Comparison of ENCODE assay signal across 11 cellular contexts in the genomic region with DNA sequence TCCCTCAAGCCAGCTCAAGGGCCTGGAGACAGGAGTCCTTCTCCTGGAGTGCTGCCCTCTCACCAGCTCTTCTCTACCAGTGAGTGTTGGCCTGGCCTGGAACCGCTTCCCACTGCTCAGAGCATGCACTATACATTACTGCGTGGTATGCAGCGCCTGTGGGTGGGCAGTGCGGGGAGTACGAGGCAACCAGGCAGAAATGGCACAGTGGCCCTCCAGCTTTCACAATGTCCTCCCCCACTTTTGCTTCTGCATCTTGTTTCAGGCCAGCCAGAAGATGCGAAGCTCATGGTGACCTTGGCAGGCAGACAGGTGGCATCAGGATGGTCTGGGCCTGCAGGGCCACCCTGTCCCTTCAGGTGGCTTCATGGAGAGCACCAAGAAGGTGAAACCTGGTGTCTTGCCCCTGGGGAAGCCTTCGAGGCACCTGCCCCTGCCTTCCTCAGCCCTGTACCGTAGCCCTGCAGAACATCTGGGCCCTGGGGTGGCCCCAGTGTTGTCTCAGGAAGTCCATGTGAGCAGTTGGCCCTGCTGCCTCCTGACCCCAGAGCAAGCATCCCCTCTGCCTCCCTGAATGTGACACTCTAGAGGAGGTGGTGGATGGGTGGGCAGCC. TPM values are rescaled to one million over a fixed set of nuclear protein-coding genes. Genes with fewer than 3 reads are reported as not detected.
DNase-seq lines count a peak whose midpoint lies in the region; ATAC-seq and TF ChIP-seq lines count a peak whose summit lies in the region.
"Had no signal": no experiment of that assay in that cellular context is flagged by ENCODE, and none has a peak within 500 bp of the region (broad histone marks: within the 10 kb centered on the region; RNA-seq: fewer than 3 reads in every experiment).

No MANE protein-coding gene starts in this region.

- intact Hi-C loops in OCI-LY7 (cut with micrococcal nuclease; ENCODE audit: unreplicated experiment) (loop anchor here (2.0 kb wide), 1 partner anchor 26 kb away; no protein-coding TSS in a partner anchor), heart left ventricle (cut with DNase I) (no loop called here)

- peaks cover 48% of the 10 kb centered on the region for H3K4me1 Mint-ChIP-seq in activated CD8-positive, alpha-beta memory T cell treated with anti-CD3 and anti-CD28 coated beads, Interleukin-2, amount 10 ng/mL, durations not matched to agents 7 days and 5 days
- peaks cover 56% of the 10 kb centered on the region for H3K4me1 Mint-ChIP-seq in stimulated activated effector memory CD8-positive, alpha-beta T cell treated with anti-CD3 and anti-CD28 coated beads, Interleukin-12 subunit alpha, Interleukin-12 subunit beta, amount 100 ng/mL, for 72 hours

- peak; percentile 41 for DNase-seq in activated CD8-positive, alpha-beta memory T cell treated with anti-CD3 and anti-CD28 coated beads, Interleukin-2, amount 10 ng/mL, durations not matched to agents 7 days and 5 days
- no peak for DNase-seq in activated CD8-positive, alpha-beta memory T cell treated with anti-CD3 and anti-CD28 coated beads for 24 hours
- peak; percentile 61 for DNase-seq in OCI-LY7 (ENCODE audit: low spot score)
- peak in 3 of 5 donors; percentile 1 to 29 (median 12) for DNase-seq in heart left ventricle
- no peak for DNase-seq in stimulated activated effector memory CD8-positive, alpha-beta T cell treated with anti-CD3 and anti-CD28 coated beads, Interleukin-12 subunit alpha, Interleukin-12 subunit beta, amount 100 ng/mL, for 72 hours (ENCODE audit: low spot score in 2 of 2)
- no peak for DNase-seq in GM10266 (ENCODE audit: extremely low spot score)
- no peak for DNase-seq in stimulated activated CD4-positive, alpha-beta T cell treated with anti-CD3 and anti-CD28 coated beads, Interleukin-2, amount 100 ng/mL, for 48 hours
- DNase-seq in NCI-H1436 treated with DMSO at 0.1 percent for 48 hours (lab: John Stamatoyannopoulos, UW): no peak
- DNase-seq: Karpas-422; stimulated activated CD4-positive, alpha-beta T cell treated with anti-CD3 and anti-CD28 coated beads, Interleukin-12 subunit alpha, Interleukin-12 subunit beta, amount 100 ng/mL, for 4 hours had no signal

- H3K9me2 ChIP-seq in OCI-LY7 (ENCODE audit: insufficient read depth, low read length): no peaks in the 10 kb centered on the region

- peak overlapping the region; percentile 80 for H3K27ac Mint-ChIP-seq in activated CD8-positive, alpha-beta memory T cell treated with anti-CD3 and anti-CD28 coated beads, Interleukin-2, amount 10 ng/mL, durations not matched to agents 7 days and 5 days
- H3K27ac Mint-ChIP-seq in stimulated activated effector memory CD8-positive, alpha-beta T cell treated with anti-CD3 and anti-CD28 coated beads, Interleukin-12 subunit alpha, Interleukin-12 subunit beta, amount 100 ng/mL, for 72 hours: peak overlapping the region; percentile 84

- H3K27me3 Mint-ChIP-seq in activated CD8-positive, alpha-beta memory T cell treated with anti-CD3 and anti-CD28 coated beads, Interleukin-2, amount 10 ng/mL, durations not matched to agents 7 days and 5 days: peaks cover 7% of the 10 kb centered on the region

- H3K27me3 ChIP-seq in heart left ventricle: peaks cover 17 to 56% (median 34%) of the 10 kb centered on the region in 9 donors
- H3K27me3 ChIP-seq: ascending aorta had no signal

- H3K4me3 Mint-ChIP-seq in activated CD8-positive, alpha-beta memory T cell treated with anti-CD3 and anti-CD28 coated beads, Interleukin-2, amount 10 ng/mL, durations not matched to agents 7 days and 5 days: no peak overlapping the region
- H3K4me3 Mint-ChIP-seq in stimulated activated effector memory CD8-positive, alpha-beta T cell treated with anti-CD3 and anti-CD28 coated beads, Interleukin-12 subunit alpha, Interleukin-12 subunit beta, amount 100 ng/mL, for 72 hours: peak overlapping the region; percentile 87

- H3K4me3 ChIP-seq in OCI-LY7 (ENCODE audit: low read depth, low read length, poor library complexity, severe bottlenecking): peak overlapping the region; percentile 14
- H3K4me3 ChIP-seq in heart left ventricle: no peak overlapping the region

- TF ChIP-seq POLR2A in heart left ventricle (IDR thresholded peaks at IDR 0.05): no peak

- H3K27ac ChIP-seq in OCI-LY7 (ENCODE audit: low read depth, low read length, poor library complexity, severe bottlenecking) (peak overlapping the region; percentile 46), heart left ventricle (peak overlapping the region in 1 of 12 donors; percentile 30)
- H3K27ac ChIP-seq: ascending aorta had no signal

- BruUV-seq in OCI-LY7 (replicated peaks; lab: Mats Ljungman, UMichigan): no TSS peak

- H3K4me1 ChIP-seq in OCI-LY7 (ENCODE audit: insufficient read depth, low read length, poor library complexity, severe bottlenecking) (peaks cover 18% of the 10 kb centered on the region), heart left ventricle (peaks cover 0 to 17% (median 0%) of the 10 kb centered on the region in 12 donors)

- H3K36me3 ChIP-seq in OCI-LY7 (ENCODE audit: insufficient read depth, low read length) (no peaks in the 10 kb centered on the region), heart left ventricle (no peaks in the 10 kb centered on the region)
- H3K36me3 ChIP-seq: ascending aorta had no signal

- CTCF ChIA-PET in activated CD8-positive, alpha-beta memory T cell treated with anti-CD3 and anti-CD28 coated beads, Interleukin-2, amount 10 ng/mL, durations not matched to agents 7 days and 5 days (lab: Charles Lee): interaction anchor here (0.9 to 2.6 kb wide), 5 partner anchors 10 to 29 kb away, joined by 4 to 18 read pairs (median 7); no protein-coding TSS in a partner anchor
- CTCF ChIA-PET in OCI-LY7 (lab: Charles Lee; ENCODE audit: unreplicated experiment): interaction anchor here (0.7 kb wide), 1 partner anchor 8 kb away, joined by 3 read pairs; no protein-coding TSS in a partner anchor

- no peaks in the 10 kb centered on the region for H3K9me3 Mint-ChIP-seq in activated CD8-positive, alpha-beta memory T cell treated with anti-CD3 and anti-CD28 coated beads, Interleukin-2, amount 10 ng/mL, durations not matched to agents 7 days and 5 days (ENCODE audit: low read depth)
- no peaks in the 10 kb centered on the region for H3K9me3 Mint-ChIP-seq in stimulated activated effector memory CD8-positive, alpha-beta T cell treated with anti-CD3 and anti-CD28 coated beads, Interleukin-12 subunit alpha, Interleukin-12 subunit beta, amount 100 ng/mL, for 72 hours

- TF ChIP-seq CTCF in OCI-LY7 (conservative IDR thresholded peaks at IDR 0.05; ENCODE audit: low read length) (no peak), heart left ventricle (IDR thresholded peaks at IDR 0.05) (no peak), GM10266 (IDR thresholded peaks at IDR 0.05; ENCODE audit: control insufficient read depth, insufficient read depth, low read depth, missing control alignments) (no peak)

- peak; percentile 17 for ATAC-seq in activated CD8-positive, alpha-beta memory T cell treated with anti-CD3 and anti-CD28 coated beads, Interleukin-2, amount 10 ng/mL, durations not matched to agents 7 days and 5 days
- no peak for ATAC-seq in heart left ventricle
- peak; percentile 12 for ATAC-seq in stimulated activated effector memory CD8-positive, alpha-beta T cell treated with anti-CD3 and anti-CD28 coated beads, Interleukin-12 subunit alpha, Interleukin-12 subunit beta, amount 100 ng/mL, for 72 hours

- WGBS in heart left ventricle, 4 donors: 87 to 91% (median 90%) methylated on average over 7 to 8 of the region's 8 CpGs

- H3K9me3 ChIP-seq in OCI-LY7 (ENCODE audit: low read length): no peaks in the 10 kb centered on the region
- no peaks in the 10 kb centered on the region for H3K9me3 ChIP-seq in heart left ventricle
- H3K9me3 ChIP-seq: ascending aorta had no signal

- POLR2A ChIA-PET in OCI-LY7 (lab: Charles Lee): interaction anchor here (0.5 kb wide), 1 partner anchor 87 kb away, joined by 4 read pairs; no protein-coding TSS in a partner anchor

- peak overlapping the region; percentile 54 for H3K4me2 ChIP-seq in OCI-LY7 (ENCODE audit: low read length)

- H2AFZ ChIP-seq in OCI-LY7 (ENCODE audit: low read length): peak overlapping the region; percentile 3; the same call in 1 of the 2 replicates

- no peaks in the 10 kb centered on the region for H3K79me2 ChIP-seq in OCI-LY7 (ENCODE audit: insufficient read depth, low read depth, low read length)

- no peaks in the 10 kb centered on the region for H3K36me3 Mint-ChIP-seq in activated CD8-positive, alpha-beta memory T cell treated with anti-CD3 and anti-CD28 coated beads, Interleukin-2, amount 10 ng/mL, durations not matched to agents 7 days and 5 days
- H3K36me3 Mint-ChIP-seq in stimulated activated effector memory CD8-positive, alpha-beta T cell treated with anti-CD3 and anti-CD28 coated beads, Interleukin-12 subunit alpha, Interleukin-12 subunit beta, amount 100 ng/mL, for 72 hours: peaks cover 7% of the 10 kb centered on the region

- H4K20me1 ChIP-seq in OCI-LY7 (ENCODE audit: insufficient read depth, low read length): no peaks in the 10 kb centered on the region

RNA-seq across cellular contexts. Expression of a gene that starts 35.8 kb away (rescaled TPM):
- total RNA-seq in activated CD8-positive, alpha-beta memory T cell treated with anti-CD3 and anti-CD28 coated beads, Interleukin-2, amount 10 ng/mL, durations not matched to agents 7 days and 5 days: 1 to 10 TPM; 3.2 to 4.2 TPM
- total RNA-seq in OCI-LY7 (2014; rRNA removed; shearing (Covaris generic)): 0.06 and 0.36 TPM in 2 replicates
- total RNA-seq in OCI-LY7 (2022) (0.35 and 0.55 TPM in 2 replicates), heart left ventricle (1 to 10 TPM in 6 of 9 donors, under 1 TPM in 3; 0.49 to 5.1 (median 1.4) TPM)
- polyA plus RNA-seq in heart left ventricle: under 1 TPM; 0.14 to 0.42 TPM
- total RNA-seq: ascending aorta had no signal

Comparison
In these comparisons a context has a peak if more than half of its experiments do, and no peak if none do; other contexts are left out.
1. DNase-seq: peak in activated CD8-positive, alpha-beta memory T cell treated with anti-CD3 and anti-CD28 coated beads, Interleukin-2, amount 10 ng/mL, durations not matched to agents 7 days and 5 days (single experiment), OCI-LY7 (single experiment) and heart left ventricle (3 of 5); none in activated CD8-positive, alpha-beta memory T cell treated with anti-CD3 and anti-CD28 coated beads for 24 hours (single experiment), stimulated activated effector memory CD8-positive, alpha-beta T cell treated with anti-CD3 and anti-CD28 coated beads, Interleukin-12 subunit alpha, Interleukin-12 subunit beta, amount 100 ng/mL, for 72 hours (0 of 2), GM10266 (single experiment), stimulated activated CD4-positive, alpha-beta T cell treated with anti-CD3 and anti-CD28 coated beads, Interleukin-2, amount 100 ng/mL, for 48 hours (0 of 2) and NCI-H1436 treated with DMSO at 0.1 percent for 48 hours (single experiment).
2. ATAC-seq: peak in activated CD8-positive, alpha-beta memory T cell treated with anti-CD3 and anti-CD28 coated beads, Interleukin-2, amount 10 ng/mL, durations not matched to agents 7 days and 5 days (single experiment) and stimulated activated effector memory CD8-positive, alpha-beta T cell treated with anti-CD3 and anti-CD28 coated beads, Interleukin-12 subunit alpha, Interleukin-12 subunit beta, amount 100 ng/mL, for 72 hours (single experiment); none in heart left ventricle (0 of 4).